In genomic region chr19:32373614-32374295, GRCh38 we compare ENCODE assay signal across 9 cellular contexts. TPM values are rescaled to one million over a fixed set of nuclear protein-coding genes. Genes with fewer than 3 reads are reported as not detected.
DNase-seq lines count a peak whose midpoint lies in the region; TF ChIP-seq lines count a peak whose summit lies in the region.
"Had no signal": no experiment of that assay in that cellular context is flagged by ENCODE, and none has a peak within 500 bp of the region (broad histone marks: within the 10 kb centered on the region; RNA-seq: fewer than 3 reads in every experiment).

No MANE protein-coding gene starts in this region.

- no peaks in the 10 kb centered on the region for H3K27me3 Mint-ChIP-seq in Calu3 (ENCODE audit: unreplicated experiment)
- H3K27me3 Mint-ChIP-seq in activated CD4-positive, alpha-beta memory T cell treated with anti-CD3 and anti-CD28 coated beads for 36 hours = no peaks in the 10 kb centered on the region
- H3K27me3 Mint-ChIP-seq: activated naive CD8-positive, alpha-beta T cell treated with anti-CD3 and anti-CD28 coated beads, Interleukin-2, amount 10 ng/mL, durations not matched to agents 7 days and 5 days had no signal

- peaks cover 55% of the 10 kb centered on the region for H3K4me1 Mint-ChIP-seq in Calu3 (ENCODE audit: low read depth, unreplicated experiment)
- peaks cover 4% of the 10 kb centered on the region for H3K4me1 Mint-ChIP-seq in activated CD4-positive, alpha-beta memory T cell treated with anti-CD3 and anti-CD28 coated beads for 36 hours (ENCODE audit: low read depth)
- H3K4me1 Mint-ChIP-seq: activated naive CD8-positive, alpha-beta T cell treated with anti-CD3 and anti-CD28 coated beads, Interleukin-2, amount 10 ng/mL, durations not matched to agents 7 days and 5 days had no signal

- peak overlapping the region in 53 of 59 donors; percentile 1 to 91 (median 66) for H3K27ac ChIP-seq in dorsolateral prefrontal cortex

- CTCF ChIA-PET in Calu3 (lab: Charles Lee) = interaction anchor here (0.6 to 1.5 kb wide), 9 partner anchors 10 to 1000 kb away, joined by 3 to 7 read pairs (median 4); partner anchors contain the start of genes CEBPG, DPY19L3 and ZNF507
- CTCF ChIA-PET in activated CD4-positive, alpha-beta memory T cell treated with anti-CD3 and anti-CD28 coated beads for 36 hours (lab: Charles Lee) = no interaction called here
- CTCF ChIA-PET in GM10248 (lab: Yijun Ruan, JAX) = interaction anchor here (1.5 kb wide), 1 partner anchor 14 kb away, joined by 6 read pairs; no protein-coding TSS in a partner anchor

- H3K4me3 Mint-ChIP-seq in Calu3 (ENCODE audit: low read depth, unreplicated experiment) = peak overlapping the region; percentile 60
- H3K4me3 Mint-ChIP-seq in activated CD4-positive, alpha-beta memory T cell treated with anti-CD3 and anti-CD28 coated beads for 36 hours = no peak overlapping the region
- H3K4me3 Mint-ChIP-seq: activated naive CD8-positive, alpha-beta T cell treated with anti-CD3 and anti-CD28 coated beads, Interleukin-2, amount 10 ng/mL, durations not matched to agents 7 days and 5 days had no signal

- intact Hi-C loops in Calu3 (cut with micrococcal nuclease; ENCODE audit: unreplicated experiment) = loop anchor here (1.0 kb wide), 1 partner anchor 23 kb away; no protein-coding TSS in a partner anchor
- intact Hi-C loops in dorsolateral prefrontal cortex (cut with DNase I) = no loop called here
- intact Hi-C loops in activated CD4-positive, alpha-beta memory T cell treated with anti-CD3 and anti-CD28 coated beads for 36 hours (cut with micrococcal nuclease) = no loop called here

- POLR2A ChIA-PET in activated CD4-positive, alpha-beta memory T cell treated with anti-CD3 and anti-CD28 coated beads for 36 hours (lab: Charles Lee) = no interaction called here
- POLR2A ChIA-PET in GM10248 (lab: Yijun Ruan, JAX) = no interaction called here

- H3K9me3 Mint-ChIP-seq in Calu3 (ENCODE audit: low read depth, unreplicated experiment) = peaks cover 5% of the 10 kb centered on the region
- no peaks in the 10 kb centered on the region for H3K9me3 Mint-ChIP-seq in activated CD4-positive, alpha-beta memory T cell treated with anti-CD3 and anti-CD28 coated beads for 36 hours
- H3K9me3 Mint-ChIP-seq: activated naive CD8-positive, alpha-beta T cell treated with anti-CD3 and anti-CD28 coated beads, Interleukin-2, amount 10 ng/mL, durations not matched to agents 7 days and 5 days had no signal

- H3K27ac Mint-ChIP-seq in Calu3 (ENCODE audit: unreplicated experiment) = peak overlapping the region; percentile 95
- no peak overlapping the region for H3K27ac Mint-ChIP-seq in activated CD4-positive, alpha-beta memory T cell treated with anti-CD3 and anti-CD28 coated beads for 36 hours
- H3K27ac Mint-ChIP-seq: activated naive CD8-positive, alpha-beta T cell treated with anti-CD3 and anti-CD28 coated beads, Interleukin-2, amount 10 ng/mL, durations not matched to agents 7 days and 5 days had no signal

- H3K4me3 ChIP-seq in dorsolateral prefrontal cortex = peak overlapping the region in 1 of 59 donors; percentile 6

- TF ChIP-seq CTCF in Calu3 (IDR thresholded peaks at IDR 0.05; ENCODE audit: unreplicated experiment) = no peak
- TF ChIP-seq CTCF in dorsolateral prefrontal cortex (IDR thresholded peaks at IDR 0.05 in 54 of 56, conservative IDR thresholded peaks at IDR 0.05 in 2 of 56; ENCODE audit: low read depth in 1 of 56, partially characterized antibody in 56 of 56) = peak in 2 of 56 donors; percentile 10 to 18
- TF ChIP-seq CTCF in GM10248 (IDR thresholded peaks at IDR 0.05; ENCODE audit: control extremely low read depth, extremely low read depth, low read depth, missing control alignments) = no peak

- DNase-seq in Calu3 (peak; percentile 85), NCI-H526 (lab: John Stamatoyannopoulos, UW) (peak; percentile 86 to 87), dorsolateral prefrontal cortex (peak in 2 of 10 donors; percentile 18 to 23), midbrain (lab: John Stamatoyannopoulos, UW) (peak; percentile 23), NCI-H1694 treated with DMSO at 0.1 percent for 48 hours (lab: John Stamatoyannopoulos, UW) (no peak), NCI-H187 (lab: John Stamatoyannopoulos, UW) (no peak), GM10248 (ENCODE audit: extremely low spot score) (no peak)
- no peak for DNase-seq in activated CD4-positive, alpha-beta memory T cell treated with anti-CD3 and anti-CD28 coated beads for 36 hours
- DNase-seq: activated naive CD8-positive, alpha-beta T cell treated with anti-CD3 and anti-CD28 coated beads, Interleukin-2, amount 10 ng/mL, durations not matched to agents 7 days and 5 days had no signal

- no TSS peak for BruUV-seq in Calu3 (replicated peaks; lab: Mats Ljungman, UMichigan)

- H3K36me3 Mint-ChIP-seq in Calu3 (ENCODE audit: insufficient read depth, unreplicated experiment) = peaks cover 33% of the 10 kb centered on the region
- peaks cover 53% of the 10 kb centered on the region for H3K36me3 Mint-ChIP-seq in activated CD4-positive, alpha-beta memory T cell treated with anti-CD3 and anti-CD28 coated beads for 36 hours

- no peaks in the 10 kb centered on the region for H3K27me3 ChIP-seq in dorsolateral prefrontal cortex

RNA-seq across cellular contexts. Expression of gene ZNF507, which starts 28.3 kb away (rescaled TPM):
- total RNA-seq in Calu3 (2022) (31.5 and 34.0 TPM in 2 replicates), dorsolateral prefrontal cortex (10 to 100 TPM; 23.3 to 42.1 (median 34.2) TPM)
- total RNA-seq in activated CD4-positive, alpha-beta memory T cell treated with anti-CD3 and anti-CD28 coated beads for 36 hours = 10 to 100 TPM; 20.8 to 21.0 TPM

RNA-seq across cellular contexts. Expression of gene DPY19L3, which starts 31.8 kb away (rescaled TPM):
- 23.8 and 29.4 TPM in 2 replicates for total RNA-seq in Calu3 (2022)
- total RNA-seq in dorsolateral prefrontal cortex = 10 to 100 TPM; 22.7 to 83.2 (median 48.3) TPM
- total RNA-seq in activated CD4-positive, alpha-beta memory T cell treated with anti-CD3 and anti-CD28 coated beads for 36 hours = 10 to 100 TPM; 12.4 to 14.9 TPM

Comparison
In these comparisons a context has a peak if more than half of its experiments do, and no peak if none do; other contexts are left out.
1. DNase-seq: peak in Calu3 (single experiment), NCI-H526 (2 of 2) and midbrain (single experiment); none in NCI-H1694 treated with DMSO at 0.1 percent for 48 hours (single experiment), activated CD4-positive, alpha-beta memory T cell treated with anti-CD3 and anti-CD28 coated beads for 36 hours (single experiment), NCI-H187 (0 of 2) and GM10248 (single experiment).